In the genomic region with DNA sequence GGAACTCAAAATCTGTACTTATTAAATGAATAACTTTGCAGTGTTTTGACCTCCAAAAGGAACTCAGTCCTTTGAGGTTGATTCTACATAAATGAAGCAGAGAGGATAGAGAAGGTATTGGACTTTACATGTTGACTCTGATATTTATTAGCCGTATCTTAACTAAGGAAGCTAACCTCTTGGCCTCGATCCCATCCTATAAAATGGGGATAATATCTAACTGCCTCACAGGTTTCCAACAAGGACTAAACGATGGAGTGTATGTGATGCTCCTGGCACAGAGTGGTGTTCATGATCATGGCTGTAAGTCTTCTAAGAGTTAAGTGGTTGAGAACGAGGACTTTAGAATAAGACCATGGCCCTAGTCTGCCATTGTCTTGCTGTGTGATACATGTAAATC, we compare ENCODE assay signal across 32 cellular contexts.
"Had no signal": no experiment of that assay in that cellular context is flagged by ENCODE, and none has a peak within 500 bp of the region (broad histone marks: within the 10 kb centered on the region; RNA-seq: fewer than 3 reads in every experiment).

No MANE protein-coding gene starts in this region.

- H3K36me3 ChIP-seq: brain microvascular endothelial cell, WERI-Rb-1 had no signal

- H3K27me3 ChIP-seq: brain microvascular endothelial cell had no signal

- DNase-seq: activated CD4-positive, alpha-beta memory T cell treated with anti-CD3 and anti-CD28 coated beads, Interleukin-2, amount 10 ng/mL, durations not matched to agents 7 days and 5 days; activated CD4-positive, alpha-beta T cell treated with anti-CD3 and anti-CD28 coated beads for 1 hour; activated CD4-positive, alpha-beta T cell treated with anti-CD3 and anti-CD28 coated beads for 48 hours; activated CD4-positive, CD25-positive, alpha-beta regulatory T cell; activated CD8-positive, alpha-beta memory T cell treated with anti-CD3 and anti-CD28 coated beads for 24 hours; activated CD8-positive, alpha-beta memory T cell treated with anti-CD3 and anti-CD28 coated beads, Interleukin-2, amount 10 ng/mL, durations not matched to agents 7 days and 5 days; activated CD8-positive, alpha-beta memory T cell treated with anti-CD3 and anti-CD28 coated beads, Interleukin-2, amount 50 U/mL, for 48 hours; activated effector memory CD4-positive, alpha-beta T cell treated with Interleukin-2 at 50 U/mL for 16 hours; activated naive CD4-positive, alpha-beta T cell treated with anti-CD3 and anti-CD28 coated beads, Interleukin-2, amount 50 U/mL, for 16 hours; activated naive CD8-positive, alpha-beta T cell treated with anti-CD3 and anti-CD28 coated beads for 36 hours; activated T-cell treated with anti-CD3 and anti-CD28 coated beads, Interleukin-2, amount 50 U/mL, for 48 hours; amniotic stem cell; aorta; brain microvascular endothelial cell; KG1; NCI-H1105 treated with DMSO at 0.1 percent for 48 hours; NCI-H1436; NCI-H1694; NCI-H1930; NCI-H2081 treated with DMSO at 0.1 percent for 48 hours; NCI-H226; NCI-H446 treated with DMSO at 0.1 percent for 48 hours; NCI-H69; NCI-H82; SIG-M5; SW 1271; T-helper 1 cell; T-helper 2 cell; T-helper 9 cell; WERI-Rb-1 had no signal

- H3K27ac ChIP-seq: brain microvascular endothelial cell, WERI-Rb-1 had no signal

- ATAC-seq: activated CD8-positive, alpha-beta memory T cell treated with anti-CD3 and anti-CD28 coated beads, Interleukin-2, amount 10 ng/mL, durations not matched to agents 7 days and 5 days; Panc1; SK-N-SH treated with all-trans-retinoic acid at 6 μM for 48 hours had no signal
